In the genomic region with DNA sequence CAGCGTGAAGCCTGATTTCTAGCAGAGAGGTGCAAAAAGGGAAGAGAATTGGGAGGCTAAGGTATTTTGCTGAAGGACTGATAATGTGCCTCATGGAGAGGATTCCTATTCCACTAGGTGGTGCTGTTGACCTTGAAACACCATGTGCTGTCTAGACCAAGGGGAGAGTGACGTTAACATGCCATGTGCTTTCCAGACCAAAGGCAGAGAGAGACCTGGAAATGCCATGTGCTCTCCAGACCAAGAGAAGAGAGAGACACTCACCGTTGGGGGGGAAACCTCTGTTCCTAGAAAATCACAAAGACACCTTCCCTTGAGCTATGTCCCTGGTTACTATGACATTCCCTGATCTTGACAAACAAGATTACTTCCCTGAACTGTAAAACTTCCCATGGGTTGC, we compare ENCODE assay signal across 8 cellular contexts.
DNase-seq lines count a peak whose midpoint lies in the region; ATAC-seq and TF ChIP-seq lines count a peak whose summit lies in the region.

No MANE protein-coding gene starts in this region.

- H3K4me1 ChIP-seq in OCI-LY3 (ENCODE audit: low read length): peaks cover 3% of the 10 kb centered on the region; the same call in 1 of the 2 replicates

- no peaks in the 10 kb centered on the region for H3K79me2 ChIP-seq in OCI-LY3 (ENCODE audit: low read length)

- TF ChIP-seq CTCF in OCI-LY3 (IDR thresholded peaks at IDR 0.05; ENCODE audit: low read depth, low read length) (peak; percentile 64), progenitor cell of endocrine pancreas (IDR thresholded peaks at IDR 0.05; ENCODE audit: unreplicated experiment) (peak; percentile 67)

- peaks cover 3% of the 10 kb centered on the region for H3K9me3 Mint-ChIP-seq in activated CD4-positive, alpha-beta T cell treated with anti-CD3 and anti-CD28 coated beads, Interleukin-2, amount 10 ng/mL, durations not matched to agents 7 days and 5 days
- peaks cover 18% of the 10 kb centered on the region for H3K9me3 Mint-ChIP-seq in progenitor cell of endocrine pancreas (ENCODE audit: low read depth)

- H3K4me3 Mint-ChIP-seq in activated CD4-positive, alpha-beta T cell treated with anti-CD3 and anti-CD28 coated beads, Interleukin-2, amount 10 ng/mL, durations not matched to agents 7 days and 5 days: no peak overlapping the region
- no peak overlapping the region for H3K4me3 Mint-ChIP-seq in progenitor cell of endocrine pancreas (ENCODE audit: low read depth)

- H3K27ac ChIP-seq in OCI-LY3 (ENCODE audit: low read length): no peak overlapping the region

- H3K4me3 ChIP-seq in OCI-LY3 (ENCODE audit: low read length): no peak overlapping the region

- no peaks in the 10 kb centered on the region for H3K36me3 ChIP-seq in OCI-LY3 (replicated peaks; ENCODE audit: low read depth, low read length)

- no peaks in the 10 kb centered on the region for H4K20me1 ChIP-seq in OCI-LY3 (ENCODE audit: insufficient read depth, low read length)

- no peaks in the 10 kb centered on the region for H3K4me1 Mint-ChIP-seq in activated CD4-positive, alpha-beta T cell treated with anti-CD3 and anti-CD28 coated beads, Interleukin-2, amount 10 ng/mL, durations not matched to agents 7 days and 5 days
- no peaks in the 10 kb centered on the region for H3K4me1 Mint-ChIP-seq in progenitor cell of endocrine pancreas (ENCODE audit: low read depth)

- H3K27me3 ChIP-seq in OCI-LY3 (ENCODE audit: low read depth, low read length): no peaks in the 10 kb centered on the region

- H2AFZ ChIP-seq in OCI-LY3 (ENCODE audit: low read depth, low read length): peak overlapping the region; percentile 63; the same call in 1 of the 2 replicates

- no peaks in the 10 kb centered on the region for H3K9me3 ChIP-seq in OCI-LY3 (ENCODE audit: insufficient read depth, low read length)

- H3K27me3 Mint-ChIP-seq in activated CD4-positive, alpha-beta T cell treated with anti-CD3 and anti-CD28 coated beads, Interleukin-2, amount 10 ng/mL, durations not matched to agents 7 days and 5 days: no peaks in the 10 kb centered on the region
- H3K27me3 Mint-ChIP-seq in progenitor cell of endocrine pancreas: no peaks in the 10 kb centered on the region

- no peak overlapping the region for H3K9ac ChIP-seq in OCI-LY3 (ENCODE audit: low read length)

- no peak for ATAC-seq in GM18505 (IDR thresholded peaks at IDR 0.05; ENCODE audit: unreplicated experiment)
- no peak for ATAC-seq in GM21367 (IDR thresholded peaks at IDR 0.05; ENCODE audit: unreplicated experiment)

- H3K4me2 ChIP-seq in OCI-LY3 (ENCODE audit: low read length): 0 out of 2 replicates have a peak overlapping the region, but pooled peaks have one; percentile 24

- no peaks in the 10 kb centered on the region for H3K36me3 Mint-ChIP-seq in activated CD4-positive, alpha-beta T cell treated with anti-CD3 and anti-CD28 coated beads, Interleukin-2, amount 10 ng/mL, durations not matched to agents 7 days and 5 days (ENCODE audit: low read depth)
- peaks cover 2% of the 10 kb centered on the region for H3K36me3 Mint-ChIP-seq in progenitor cell of endocrine pancreas (ENCODE audit: insufficient read depth)

- POLR2A ChIA-PET in activated CD4-positive, alpha-beta T cell treated with anti-CD3 and anti-CD28 coated beads, Interleukin-2, amount 10 ng/mL, durations not matched to agents 7 days and 5 days (lab: Charles Lee): no interaction called here

- TF ChIP-seq POLR2A in erythroblast (IDR thresholded peaks at IDR 0.05; ENCODE audit: low read length) (no peak), GM18505 (IDR thresholded peaks at IDR 0.05; ENCODE audit: borderline replicate concordance, extremely low read depth, insufficient read depth, insufficient read length) (no peak)

- CTCF ChIA-PET in activated CD4-positive, alpha-beta T cell treated with anti-CD3 and anti-CD28 coated beads, Interleukin-2, amount 10 ng/mL, durations not matched to agents 7 days and 5 days (lab: Charles Lee): no interaction called here

- peak; percentile 11 for DNase-seq in activated CD4-positive, alpha-beta T cell treated with anti-CD3 and anti-CD28 coated beads, Interleukin-2, amount 10 ng/mL, durations not matched to agents 7 days and 5 days
- DNase-seq in activated CD4-positive, alpha-beta T cell treated with anti-CD3 and anti-CD28 coated beads for 4 hours: no peak
- peak; percentile 35 for DNase-seq in HS-27A (ENCODE audit: low read depth)
- peak; percentile 51 to 66 for DNase-seq in erythroblast (lab: John Stamatoyannopoulos, UW)
- DNase-seq in progenitor cell of endocrine pancreas (ENCODE audit: low spot score, unreplicated experiment): no peak

- no peak overlapping the region for H3K27ac Mint-ChIP-seq in activated CD4-positive, alpha-beta T cell treated with anti-CD3 and anti-CD28 coated beads, Interleukin-2, amount 10 ng/mL, durations not matched to agents 7 days and 5 days
- no peak overlapping the region for H3K27ac Mint-ChIP-seq in progenitor cell of endocrine pancreas

Comparison
In these comparisons a context has a peak if more than half of its experiments do, and no peak if none do; other contexts are left out.
1. DNase-seq: peak in activated CD4-positive, alpha-beta T cell treated with anti-CD3 and anti-CD28 coated beads, Interleukin-2, amount 10 ng/mL, durations not matched to agents 7 days and 5 days (single experiment), HS-27A (single experiment) and erythroblast (2 of 2); none in activated CD4-positive, alpha-beta T cell treated with anti-CD3 and anti-CD28 coated beads for 4 hours (0 of 2) and progenitor cell of endocrine pancreas (single experiment).